In genomic region chr7:21137640-21138039, GRCh38 we compare ENCODE assay signal across 35 cellular contexts.
"Had no signal": no experiment of that assay in that cellular context is flagged by ENCODE, and none has a peak within 500 bp of the region (broad histone marks: within the 10 kb centered on the region; RNA-seq: fewer than 3 reads in every experiment).

No MANE protein-coding gene starts in this region.

- H3K36me3 ChIP-seq: MG63 had no signal

- H3K4me3 ChIP-seq: MG63 had no signal

- H3K27me3 ChIP-seq: MG63 had no signal

- DNase-seq: Karpas-422, Kasumi-1, MG63, MM.1S, MV-4-11, NCI-H1048, NCI-H1092, NCI-H1092 treated with DMSO at 0.1 percent for 48 hours, NCI-H1105, NCI-H1105 treated with DMSO at 0.1 percent for 48 hours, NCI-H1417, NCI-H1417 treated with DMSO at 0.1 percent for 48 hours, NCI-H1436, NCI-H1436 treated with DMSO at 0.1 percent for 48 hours, NCI-H146, NCI-H1694, NCI-H1694 treated with DMSO at 0.1 percent for 48 hours, NCI-H187, NCI-H187 treated with DMSO at 0.1 percent for 48 hours, NCI-H1930, NCI-H2029, NCI-H2029 treated with DMSO at 0.1 percent for 48 hours, NCI-H2081, NCI-H2081 treated with DMSO at 0.1 percent for 48 hours, NCI-H2107, NCI-H2171, NCI-H2171 treated with DMSO at 0.1 percent for 48 hours, NCI-H2227 treated with DMSO at 0.1 percent for 48 hours, NCI-H226, NCI-H345, NCI-H446, NCI-H446 treated with DMSO at 0.1 percent for 48 hours, NCI-H510A, NCI-H510A treated with DMSO at 0.1 percent for 48 hours, NCI-H524 had no signal
